1 cellular context compared by ENCODE assay signal in genomic region chr22:24686280-24686679, GRCh38.
TF ChIP-seq lines count a peak whose summit lies in the region.

No MANE protein-coding gene starts in this region.

TF ChIP-seq in IMR-90, 13 proteins besides CTCF, POLR2A, EP300 and RAD21 (continued from another document):
- TF ChIP-seq MAZ (IDR thresholded peaks at IDR 0.05; ENCODE audit: borderline replicate concordance, low read depth, low read length) (no peak), MXI1 (IDR thresholded peaks at IDR 0.05; ENCODE audit: borderline replicate concordance, low read depth, low read length) (no peak), NFE2L2 (IDR thresholded peaks at IDR 0.05; ENCODE audit: low read depth, low read length) (no peak), MAFK (IDR thresholded peaks at IDR 0.05; ENCODE audit: low read depth, low read length) (no peak), RFX5 (IDR thresholded peaks at IDR 0.05; ENCODE audit: low read depth, low read length) (no peak), SMC3 (IDR thresholded peaks at IDR 0.05; ENCODE audit: low read depth, low read length) (no peak), RCOR1 (IDR thresholded peaks at IDR 0.05; ENCODE audit: insufficient replicate concordance, low read length) (no peak)
- TF ChIP-seq, protein P1, sequence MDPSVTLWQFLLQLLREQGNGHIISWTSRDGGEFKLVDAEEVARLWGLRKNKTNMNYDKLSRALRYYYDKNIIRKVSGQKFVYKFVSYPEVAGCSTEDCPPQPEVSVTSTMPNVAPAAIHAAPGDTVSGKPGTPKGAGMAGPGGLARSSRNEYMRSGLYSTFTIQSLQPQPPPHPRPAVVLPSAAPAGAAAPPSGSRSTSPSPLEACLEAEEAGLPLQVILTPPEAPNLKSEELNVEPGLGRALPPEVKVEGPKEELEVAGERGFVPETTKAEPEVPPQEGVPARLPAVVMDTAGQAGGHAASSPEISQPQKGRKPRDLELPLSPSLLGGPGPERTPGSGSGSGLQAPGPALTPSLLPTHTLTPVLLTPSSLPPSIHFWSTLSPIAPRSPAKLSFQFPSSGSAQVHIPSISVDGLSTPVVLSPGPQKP (IDR thresholded peaks at IDR 0.05; ENCODE audit: borderline replicate concordance, low read depth, low read length): no peak
